ENCODE assay signal across 6 cellular contexts in genomic region chr2:91842264-91842663, GRCh38.
DNase-seq lines count a peak whose midpoint lies in the region; ATAC-seq, FAIRE-seq and TF ChIP-seq lines count a peak whose summit lies in the region.
"Not testable (repeated sequence)": the region's sequence is repeated elsewhere in the genome, so short reads cannot be mapped to it uniquely, and the experiment has no call there.

No MANE protein-coding gene starts in this region.

- TF ChIP-seq EP300 in sigmoid colon (IDR thresholded peaks at IDR 0.05): not testable (repeated sequence)

- H3K4me3 ChIP-seq in bronchial epithelial cell (ENCODE audit: low read depth, low read length); sigmoid colon: not testable (repeated sequence)

- H3K9me3 Mint-ChIP-seq in activated CD4-positive, alpha-beta T cell treated with anti-CD3 and anti-CD28 coated beads, Interleukin-2, amount 10 ng/mL, durations not matched to agents 24 days and 14 days; type B pancreatic cell: not testable (repeated sequence)
- peaks cover 14% of the 10 kb centered on the region for H3K9me3 Mint-ChIP-seq in chondrocyte (ENCODE audit: low read depth)

- not testable (repeated sequence) for ATAC-seq in sciatic nerve

- not testable (repeated sequence) for H3K4me3 Mint-ChIP-seq in activated CD4-positive, alpha-beta T cell treated with anti-CD3 and anti-CD28 coated beads, Interleukin-2, amount 10 ng/mL, durations not matched to agents 24 days and 14 days; chondrocyte (ENCODE audit: unreplicated experiment); type B pancreatic cell

- not testable (repeated sequence) for H3K36me3 Mint-ChIP-seq in activated CD4-positive, alpha-beta T cell treated with anti-CD3 and anti-CD28 coated beads, Interleukin-2, amount 10 ng/mL, durations not matched to agents 24 days and 14 days (ENCODE audit: low read depth); chondrocyte (ENCODE audit: low read depth); type B pancreatic cell

- not testable (repeated sequence) for H3K27ac ChIP-seq in sigmoid colon

- not testable (repeated sequence) for H3K27me3 Mint-ChIP-seq in activated CD4-positive, alpha-beta T cell treated with anti-CD3 and anti-CD28 coated beads, Interleukin-2, amount 10 ng/mL, durations not matched to agents 24 days and 14 days; chondrocyte (ENCODE audit: low read depth); type B pancreatic cell

- not testable (repeated sequence) for TF ChIP-seq CTCF in bronchial epithelial cell (IDR thresholded peaks at IDR 0.05; ENCODE audit: insufficient read depth, low read length, severe bottlenecking); chondrocyte (IDR thresholded peaks at IDR 0.05); sigmoid colon (IDR thresholded peaks at IDR 0.05); type B pancreatic cell (conservative IDR thresholded peaks at IDR 0.05)

- not testable (repeated sequence) for TF ChIP-seq POLR2A in sigmoid colon (IDR thresholded peaks at IDR 0.05)

- H3K27me3 ChIP-seq in bronchial epithelial cell (ENCODE audit: control insufficient read depth, insufficient read depth, low read length): not testable (repeated sequence)
- peaks cover 11 to 41% (median 15%) of the 10 kb centered on the region in 3 donors for H3K27me3 ChIP-seq in sigmoid colon

- H3K27ac Mint-ChIP-seq in activated CD4-positive, alpha-beta T cell treated with anti-CD3 and anti-CD28 coated beads, Interleukin-2, amount 10 ng/mL, durations not matched to agents 24 days and 14 days; chondrocyte (ENCODE audit: unreplicated experiment); type B pancreatic cell: not testable (repeated sequence)

- DNase-seq in activated CD4-positive, alpha-beta T cell treated with anti-CD3 and anti-CD28 coated beads, Interleukin-2, amount 10 ng/mL, durations not matched to agents 24 days and 14 days: peak; percentile 33
- DNase-seq in bronchial epithelial cell (ENCODE audit: low read depth): not testable (repeated sequence)
- DNase-seq in chondrocyte (ENCODE audit: low spot score) (peak; percentile 79), sciatic nerve (ENCODE audit: low spot score) (peak; percentile 36), sigmoid colon (peak; percentile 50), type B pancreatic cell (ENCODE audit: extremely low spot score, unreplicated experiment) (peak; percentile 36)

- intact Hi-C loops in activated CD4-positive, alpha-beta T cell treated with anti-CD3 and anti-CD28 coated beads, Interleukin-2, amount 10 ng/mL, durations not matched to agents 24 days and 14 days (cut with micrococcal nuclease); sciatic nerve (cut with DNase I); sigmoid colon (cut with DNase I): not testable (repeated sequence)

- H3K4me1 ChIP-seq in sigmoid colon: not testable (repeated sequence)

- WGBS in sigmoid colon, 2 donors: 92% methylated on average over 12 of the region's 12 CpGs

- FAIRE-seq in bronchial epithelial cell (lab: Jason Lieb, UNC): peak; percentile 66

- H3K36me3 ChIP-seq in bronchial epithelial cell (ENCODE audit: control insufficient read depth, insufficient read depth, low read length); sigmoid colon: not testable (repeated sequence)

- not testable (repeated sequence) for H3K4me1 Mint-ChIP-seq in activated CD4-positive, alpha-beta T cell treated with anti-CD3 and anti-CD28 coated beads, Interleukin-2, amount 10 ng/mL, durations not matched to agents 24 days and 14 days; chondrocyte (ENCODE audit: low read depth); type B pancreatic cell (ENCODE audit: unreplicated experiment)

- H3K9me3 ChIP-seq in sigmoid colon: not testable (repeated sequence)
